In the genomic region with DNA sequence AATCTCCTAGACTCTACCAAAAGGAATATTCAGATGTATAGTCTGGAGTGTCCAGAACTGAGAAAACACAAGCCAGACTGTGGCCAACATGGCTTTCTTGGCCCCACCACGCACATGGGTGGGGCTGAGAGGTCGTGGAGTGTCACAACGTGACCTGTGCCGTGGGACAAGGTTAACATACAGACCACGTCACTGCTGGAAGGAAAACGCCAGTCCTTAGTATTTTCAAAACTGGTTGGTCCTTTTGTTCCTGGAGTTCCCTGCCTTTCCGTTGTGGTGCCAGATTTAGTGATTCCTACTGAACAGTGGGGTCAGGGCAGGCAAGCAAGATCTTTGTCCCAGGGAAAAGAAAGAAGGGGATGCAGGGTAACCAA, we compare ENCODE assay signal across 29 cellular contexts. TPM values are rescaled to one million over a fixed set of nuclear protein-coding genes. Genes with fewer than 3 reads are reported as not detected.
DNase-seq lines count a peak whose midpoint lies in the region; ATAC-seq and TF ChIP-seq lines count a peak whose summit lies in the region.
"Had no signal": no experiment of that assay in that cellular context is flagged by ENCODE, and none has a peak within 500 bp of the region (broad histone marks: within the 10 kb centered on the region; RNA-seq: fewer than 3 reads in every experiment).

No MANE protein-coding gene starts in this region.

- H3K14ac ChIP-seq in IMR-90 (replicated peaks; ENCODE audit: low read depth, low read length) = no peak overlapping the region

- H3K36me3 Mint-ChIP-seq in MCF 10A (ENCODE audit: insufficient read depth, unreplicated experiment) = no peaks in the 10 kb centered on the region
- H3K36me3 Mint-ChIP-seq: CD8-positive, alpha-beta memory T cell had no signal

- no peak overlapping the region for H2BK5ac ChIP-seq in IMR-90 (ENCODE audit: low read depth, low read length, poor library complexity, severe bottlenecking)

- 73% methylated on average over 2 of the region's 7 CpGs; no CpG with 5 or more reads in 1 of the 2 experiments for WGBS in IMR-90 (ENCODE audit: extremely low coverage in 2 of 2, insufficient read length in 1 of 2), 2 experiments
- 83 to 92% methylated on average over 1 to 2 of the region's 7 CpGs for WGBS in gastroesophageal sphincter (ENCODE audit: low coverage in 1 of 2), 2 donors
- WGBS in testis, 2 donors = 39 to 42% methylated on average over 7 of the region's 7 CpGs

- no peak overlapping the region for H4K91ac ChIP-seq in IMR-90 (ENCODE audit: insufficient read depth, low read depth, low read length)

- dilution Hi-C loops in IMR-90 (cut with HindIII; ENCODE audit: low sequenced_read_pairs, unreplicated experiment) = no loop called here

- no peaks in the 10 kb centered on the region for H3K4me1 ChIP-seq in breast epithelium
- no peaks in the 10 kb centered on the region for H3K4me1 ChIP-seq in IMR-90 (ENCODE audit: control insufficient read depth, insufficient read depth, low read length)
- no peaks in the 10 kb centered on the region for H3K4me1 ChIP-seq in gastroesophageal sphincter
- peaks cover 16% of the 10 kb centered on the region for H3K4me1 ChIP-seq in testis

- H4K8ac ChIP-seq in IMR-90 (ENCODE audit: low read depth in 2 of 2, low read length in 2 of 2) = no peak overlapping the region

- no peak overlapping the region; the same call in 1 of the 2 replicates for H3K4ac ChIP-seq in IMR-90 (ENCODE audit: low read depth, low read length)

- no peak overlapping the region for H4K5ac ChIP-seq in IMR-90 (ENCODE audit: low read depth, low read length)

- no peak overlapping the region for H2BK20ac ChIP-seq in IMR-90 (ENCODE audit: low read depth, low read length)

- H2BK120ac ChIP-seq in IMR-90 (ENCODE audit: low read depth, low read length) = no peak overlapping the region

- CTCF ChIA-PET in MCF 10A (lab: Yijun Ruan, JAX) = no interaction called here
- CTCF ChIA-PET in IMR-90 (lab: Yijun Ruan, JAX) = no interaction called here

- TF ChIP-seq CTCF in breast epithelium (IDR thresholded peaks at IDR 0.05) (no peak), MCF 10A (IDR thresholded peaks at IDR 0.05; ENCODE audit: unreplicated experiment) (no peak), IMR-90 (conservative IDR thresholded peaks at IDR 0.05; ENCODE audit: low read depth, low read length) (no peak), gastroesophageal sphincter (IDR thresholded peaks at IDR 0.05) (no peak), testis (IDR thresholded peaks at IDR 0.05) (no peak)

- H3K4me3 ChIP-seq in breast epithelium = no peak overlapping the region
- no peak overlapping the region for H3K4me3 ChIP-seq in IMR-90 (ENCODE audit: insufficient read depth, low read depth, low read length)
- H3K4me3 ChIP-seq in gastroesophageal sphincter = no peak overlapping the region
- no peak overlapping the region for H3K4me3 ChIP-seq in testis
- H3K4me3 ChIP-seq: GM12878 had no signal

- no peaks in the 10 kb centered on the region for H3K9me1 ChIP-seq in IMR-90 (ENCODE audit: insufficient read depth, low read length)

- POLR2A ChIA-PET in MCF 10A (lab: Yijun Ruan, JAX) (no interaction called here), IMR-90 (lab: Charles Lee; ENCODE audit: unreplicated experiment) (no interaction called here)

- no peak overlapping the region for H3K56ac ChIP-seq in IMR-90 (ENCODE audit: extremely low read depth, insufficient read depth, low read length)

- no peak overlapping the region for H3K9ac ChIP-seq in IMR-90 (ENCODE audit: low read depth, low read length)
- H3K9ac ChIP-seq: KMS-11 had no signal

- H4K20me1 ChIP-seq in IMR-90 (ENCODE audit: insufficient read depth, low read length) = no peaks in the 10 kb centered on the region; the same call in 1 of the 2 replicates

- no peak overlapping the region for H3K18ac ChIP-seq in IMR-90 (ENCODE audit: low read depth, low read length)

- no peak for TF ChIP-seq POLR2A in breast epithelium (IDR thresholded peaks at IDR 0.05)
- no peak for TF ChIP-seq POLR2A in IMR-90 (IDR thresholded peaks at IDR 0.05; ENCODE audit: low read depth, low read length)
- TF ChIP-seq POLR2A in gastroesophageal sphincter (IDR thresholded peaks at IDR 0.05) = no peak
- no peak for TF ChIP-seq POLR2A in testis (IDR thresholded peaks at IDR 0.05)

- no peaks in the 10 kb centered on the region for H3K79me1 ChIP-seq in IMR-90 (ENCODE audit: low read depth in 1 of 2, low read length in 2 of 2)

- H3K4me2 ChIP-seq in IMR-90 (ENCODE audit: low read depth, low read length) = no peak overlapping the region
- H3K4me2 ChIP-seq: KMS-11 had no signal

- no peaks in the 10 kb centered on the region for H3K27me3 ChIP-seq in breast epithelium
- no peaks in the 10 kb centered on the region for H3K27me3 ChIP-seq in IMR-90 (ENCODE audit: control insufficient read depth, insufficient read depth, low read length)
- no peaks in the 10 kb centered on the region for H3K27me3 ChIP-seq in gastroesophageal sphincter
- H3K27me3 ChIP-seq in testis = no peaks in the 10 kb centered on the region

- no peak for TF ChIP-seq RAD21 in IMR-90 (IDR thresholded peaks at IDR 0.05; ENCODE audit: low read length)

- ATAC-seq in IMR-90 (ENCODE audit: low read depth) (no peak), gastroesophageal sphincter (peak; percentile 34), HG02884 (IDR thresholded peaks at IDR 0.05; ENCODE audit: unreplicated experiment) (no peak), GM19463 (IDR thresholded peaks at IDR 0.05; ENCODE audit: unreplicated experiment) (no peak)
- ATAC-seq: GM12878 had no signal

- H3K27me3 Mint-ChIP-seq in MCF 10A (ENCODE audit: insufficient read depth, unreplicated experiment) = no peaks in the 10 kb centered on the region
- H3K27me3 Mint-ChIP-seq: B cell, IgD-negative memory B cell had no signal

- H3K4me1 Mint-ChIP-seq in MCF 10A (ENCODE audit: insufficient read depth, unreplicated experiment) = no peaks in the 10 kb centered on the region
- H3K4me1 Mint-ChIP-seq: B cell had no signal

- BruUV-seq in MCF 10A (replicated peaks; lab: Mats Ljungman, UMichigan) (no TSS peak), IMR-90 (replicated peaks; lab: Mats Ljungman, UMichigan) (no TSS peak)

- no peak overlapping the region for H3K27ac Mint-ChIP-seq in MCF 10A (ENCODE audit: low read depth, unreplicated experiment)
- H3K27ac Mint-ChIP-seq: B cell; CD8-positive, alpha-beta memory T cell had no signal

- peak overlapping the region; percentile 72 to 80 for H3K27ac ChIP-seq in breast epithelium
- no peak overlapping the region for H3K27ac ChIP-seq in IMR-90 (ENCODE audit: insufficient read depth, low read length)
- peak overlapping the region in 1 of 4 donors; percentile 43 for H3K27ac ChIP-seq in gastroesophageal sphincter
- peak overlapping the region; percentile 80 to 85 for H3K27ac ChIP-seq in testis
- H3K27ac ChIP-seq: 22Rv1, C4-2B, KMS-11 had no signal

- no peak overlapping the region for H3K4me3 Mint-ChIP-seq in MCF 10A (ENCODE audit: unreplicated experiment)
- H3K4me3 Mint-ChIP-seq: B cell; CD8-positive, alpha-beta memory T cell; IgD-negative memory B cell had no signal

- intact Hi-C loops in breast epithelium (cut with DNase I; ENCODE audit: low total_unique reads) = no loop called here
- intact Hi-C loops in MCF 10A (cut with micrococcal nuclease) = no loop called here
- intact Hi-C loops in IMR-90 (cut with micrococcal nuclease) = no loop called here
- intact Hi-C loops in testis (cut with DNase I; ENCODE audit: low total_unique reads) = no loop called here

- H3K36me3 ChIP-seq in breast epithelium (no peaks in the 10 kb centered on the region), IMR-90 (ENCODE audit: control insufficient read depth, insufficient read depth, low read length) (no peaks in the 10 kb centered on the region), gastroesophageal sphincter (no peaks in the 10 kb centered on the region), testis (ENCODE audit: low read depth, missing control alignments) (no peaks in the 10 kb centered on the region)

- no peak overlapping the region for H2AK5ac ChIP-seq in IMR-90 (ENCODE audit: low read depth, low read length)

- no peaks in the 10 kb centered on the region for H3K9me3 Mint-ChIP-seq in MCF 10A (ENCODE audit: unreplicated experiment)
- H3K9me3 Mint-ChIP-seq: CD8-positive, alpha-beta memory T cell had no signal

- no peak overlapping the region for H2BK15ac ChIP-seq in IMR-90 (ENCODE audit: low read depth, low read length)

- no peak overlapping the region for H2AFZ ChIP-seq in IMR-90 (replicated peaks; ENCODE audit: low read length, poor library complexity)

- no peaks in the 10 kb centered on the region for H3K9me3 ChIP-seq in breast epithelium
- no peaks in the 10 kb centered on the region; the same call in 1 of the 2 replicates for H3K9me3 ChIP-seq in IMR-90 (ENCODE audit: control insufficient read depth, insufficient read depth, low read length)
- no peaks in the 10 kb centered on the region for H3K9me3 ChIP-seq in gastroesophageal sphincter
- H3K9me3 ChIP-seq in testis = no peaks in the 10 kb centered on the region

- peak overlapping the region; percentile 57 for H2AK9ac ChIP-seq in IMR-90 (replicated peaks; ENCODE audit: low read depth, low read length, poor library complexity)

- in situ Hi-C loops in IMR-90 (cut with MboI; ENCODE audit: low sequenced_read_pairs) = no loop called here

- DNase-seq in breast epithelium (ENCODE audit: low spot score in 2 of 2) (no peak), MCF 10A (ENCODE audit: unreplicated experiment) (no peak), IMR-90 (no peak), testis (no peak), NOMO-1 treated with DMSO at 0.1 percent for 48 hours (lab: John Stamatoyannopoulos, UW; ENCODE audit: unreplicated experiment) (no peak)
- DNase-seq: CD8-positive, alpha-beta memory T cell; DMS 273 treated with DMSO at 0.1 percent for 48 hours; DMS79; EL; GDM1; GOT3; HCEC 1CT; NCI-H1048; NCI-H1417; NCI-H1694 treated with DMSO at 0.1 percent for 48 hours; NCI-H2081; NCI-H2227 treated with DMSO at 0.1 percent for 48 hours; NCI-H526 treated with DMSO at 0.1 percent for 48 hours; RPMI8226; SIG-M5 had no signal

- H3K23ac ChIP-seq in IMR-90 (ENCODE audit: low read depth, low read length) = no peak overlapping the region

- TF ChIP-seq EP300 in gastroesophageal sphincter (IDR thresholded peaks at IDR 0.05) = no peak

TF ChIP-seq in IMR-90, 13 proteins besides CTCF, POLR2A, EP300 and RAD21 (continues in another document):
- TF ChIP-seq RCOR1 (IDR thresholded peaks at IDR 0.05; ENCODE audit: insufficient replicate concordance, low read length) (no peak), BHLHE40 (IDR thresholded peaks at IDR 0.05; ENCODE audit: low read depth, low read length) (no peak)

RNA-seq across cellular contexts. Expression of gene MN1, which starts 26.6 kb away (rescaled TPM):
- 1 to 10 TPM; 2.0 to 4.7 (median 3.2) TPM for total RNA-seq in breast epithelium
- 3.9 and 5.7 TPM in 2 replicates for total RNA-seq in MCF 10A (2022)
- 0.28 and 0.36 TPM in 2 replicates for total RNA-seq in IMR-90 (2012; rRNA removed)
- polyA plus RNA-seq in IMR-90 (2012; rRNA removed) = 1.3 and 1.9 TPM in 2 replicates
- 0.51 and 3.8 TPM in 2 replicates for polyA plus RNA-seq in IMR-90 (2012; cell fraction: cytosol; rRNA removed)
- polyA plus RNA-seq in IMR-90 (2012; cell fraction: nucleus; rRNA removed; ENCODE audit: low replicate concordance) = 1.5 and 2.2 TPM in 2 replicates
- total RNA-seq in gastroesophageal sphincter = 10 to 100 TPM; 13.4 to 52.8 (median 28.5) TPM
- 1 to 10 TPM; 3.2 to 4.3 TPM for total RNA-seq in testis
- 5.6 TPM for polyA plus RNA-seq in testis (ENCODE audit: insufficient read depth, low read depth, low replicate concordance)
- polyA plus RNA-seq: CD8-positive, alpha-beta memory T cell; IgD-negative memory B cell had no signal
